24 cellular contexts compared by ENCODE assay signal in the genomic region with DNA sequence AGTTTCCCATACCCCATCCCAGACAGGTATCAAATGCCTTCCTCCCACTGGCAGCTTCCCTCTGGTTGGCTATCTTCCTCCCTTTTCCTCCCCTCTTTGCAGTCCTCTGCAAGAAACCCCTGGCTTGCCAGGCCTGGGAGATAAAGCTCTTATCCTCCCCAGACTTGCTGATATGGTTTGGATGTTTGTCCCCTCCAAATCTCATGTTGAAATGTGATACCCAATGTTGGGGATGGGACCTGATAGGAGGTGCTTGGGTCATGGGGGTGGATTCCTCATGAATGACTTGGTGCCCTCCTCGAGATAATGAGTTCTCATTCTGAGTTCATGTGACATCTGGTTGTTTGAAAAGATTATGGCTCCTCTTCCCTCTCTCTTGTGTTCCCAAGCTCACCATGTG.
"Had no signal": no experiment of that assay in that cellular context is flagged by ENCODE, and none has a peak within 500 bp of the region (broad histone marks: within the 10 kb centered on the region; RNA-seq: fewer than 3 reads in every experiment).

No MANE protein-coding gene starts in this region.

- H3K36me3 ChIP-seq: neural progenitor cell, prostate gland, sigmoid colon, thoracic aorta, tibial nerve, upper lobe of right lung, uterus had no signal

- ATAC-seq: left lobe of liver; mucosa of descending colon; naive thymus-derived CD4-positive, alpha-beta T cell; right cardiac atrium; stimulated activated effector memory CD8-positive, alpha-beta T cell treated with anti-CD3 and anti-CD28 coated beads, Interleukin-12 subunit alpha, Interleukin-12 subunit beta, amount 100 ng/mL, for 72 hours; stimulated activated naive CD8-positive, alpha-beta T cell treated with anti-CD3 and anti-CD28 coated beads, Interleukin-15, Interleukin-2, amounts not matched to agents 100 U/mL and 50 U/mL, for 24 hours; upper lobe of right lung had no signal

- H3K4me1 Mint-ChIP-seq: mesothelial cell of epicardium, nephron had no signal

- H3K27me3 ChIP-seq: neural progenitor cell, sigmoid colon, tibial nerve, upper lobe of right lung, uterus had no signal

- H3K4me3 Mint-ChIP-seq: memory B cell; mesothelial cell of epicardium; naive thymus-derived CD4-positive, alpha-beta T cell; nephron; neural progenitor cell; stimulated activated effector memory CD8-positive, alpha-beta T cell treated with anti-CD3 and anti-CD28 coated beads, Interleukin-12 subunit alpha, Interleukin-12 subunit beta, amount 100 ng/mL, for 72 hours had no signal

- H3K4me2 ChIP-seq: neural progenitor cell had no signal

- H3K4me1 ChIP-seq: neural progenitor cell, prostate gland, tibial nerve, upper lobe of right lung, uterus had no signal

- H3K36me3 Mint-ChIP-seq: memory B cell; mesothelial cell of epicardium; neural progenitor cell; stimulated activated effector memory CD8-positive, alpha-beta T cell treated with anti-CD3 and anti-CD28 coated beads, Interleukin-12 subunit alpha, Interleukin-12 subunit beta, amount 100 ng/mL, for 72 hours had no signal

- H2AFZ ChIP-seq: neural progenitor cell had no signal

- H3K27ac ChIP-seq: coronary artery, neural progenitor cell, prostate gland, thoracic aorta, tibial nerve, upper lobe of right lung, uterus had no signal

- H3K4me3 ChIP-seq: coronary artery, lung, mucosa of descending colon, neural progenitor cell, prostate gland, sigmoid colon, thoracic aorta, tibial nerve, upper lobe of right lung, uterus had no signal

- H3K9me3 Mint-ChIP-seq: memory B cell; mesothelial cell of epicardium; nephron; neural progenitor cell; stimulated activated effector memory CD8-positive, alpha-beta T cell treated with anti-CD3 and anti-CD28 coated beads, Interleukin-12 subunit alpha, Interleukin-12 subunit beta, amount 100 ng/mL, for 72 hours had no signal

- DNase-seq: dermis blood vessel endothelial cell; effector memory CD4-positive, alpha-beta T cell; head of caudate nucleus; mucosa of descending colon; naive thymus-derived CD4-positive, alpha-beta T cell; nucleus accumbens; right cardiac atrium; sigmoid colon; stimulated activated CD4-positive, alpha-beta T cell treated with anti-CD3 and anti-CD28 coated beads, Interleukin-2, amount 100 ng/mL, for 24 hours; stimulated activated CD4-positive, alpha-beta T cell treated with anti-CD3 and anti-CD28 coated beads, Interleukin-4, amount 100 ng/mL, for 24 hours; stimulated activated naive CD8-positive, alpha-beta T cell treated with anti-CD3 and anti-CD28 coated beads, Interleukin-15, Interleukin-2, amounts not matched to agents 100 U/mL and 50 U/mL, for 24 hours; upper lobe of right lung; uterus had no signal

- H3K9ac ChIP-seq: neural progenitor cell had no signal

- H3K27ac Mint-ChIP-seq: memory B cell; mesothelial cell of epicardium; nephron; neural progenitor cell; stimulated activated effector memory CD8-positive, alpha-beta T cell treated with anti-CD3 and anti-CD28 coated beads, Interleukin-12 subunit alpha, Interleukin-12 subunit beta, amount 100 ng/mL, for 72 hours had no signal

- H3K9me3 ChIP-seq: mucosa of descending colon, prostate gland, sigmoid colon, thoracic aorta, tibial nerve, upper lobe of right lung, uterus had no signal
